1 cellular context compared by ENCODE assay signal in the genomic region with DNA sequence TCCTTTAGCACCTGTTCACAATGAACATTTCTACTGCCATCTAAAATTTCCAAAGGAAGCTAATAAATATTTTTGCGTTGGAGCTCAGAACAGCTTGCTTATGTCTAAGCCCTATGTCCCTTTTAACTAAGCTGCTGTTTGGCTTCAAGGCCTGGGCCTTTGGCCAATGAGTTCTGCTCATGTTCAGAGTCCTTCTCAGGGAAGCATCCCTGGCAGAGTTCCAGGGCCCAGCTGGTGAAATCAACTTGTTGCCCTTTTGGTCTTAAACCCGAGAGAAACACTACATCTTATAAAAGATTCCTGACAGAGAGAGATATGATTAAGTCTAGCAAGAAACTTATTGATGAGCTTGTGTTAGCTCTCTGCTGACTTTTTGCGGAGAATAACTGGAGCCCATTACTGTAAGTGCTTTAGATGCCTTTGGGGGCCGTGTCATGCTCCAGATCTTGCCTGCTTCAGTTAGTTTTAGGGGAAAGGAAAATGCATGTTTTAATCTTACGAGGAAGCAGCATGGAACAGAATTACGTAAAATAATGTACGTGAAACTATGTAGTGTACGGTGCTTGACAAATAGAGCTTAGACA.
TF ChIP-seq lines count a peak whose summit lies in the region.

No MANE protein-coding gene starts in this region.

TF ChIP-seq in HEK293, 187 proteins besides CTCF, POLR2A, EP300 and RAD21 (continued from another document):
- peak; percentile 71 for TF ChIP-seq SCRT2 (tag by site-specific recombination; IDR thresholded peaks at IDR 0.05)
- TF ChIP-seq ZNF521 (tag by site-specific recombination; IDR thresholded peaks at IDR 0.05), result no peak
- no peak for TF ChIP-seq TRIM28 (IDR thresholded peaks at IDR 0.05; ENCODE audit: borderline replicate concordance, low read length)
- no peak for TF ChIP-seq ZNF580 (tag by site-specific recombination; IDR thresholded peaks at IDR 0.05)
